In genomic region chr7:134359787-134360432, GRCh38 we compare ENCODE assay signal across 16 cellular contexts. TPM values are rescaled to one million over a fixed set of nuclear protein-coding genes. Genes with fewer than 3 reads are reported as not detected.
DNase-seq lines count a peak whose midpoint lies in the region; ATAC-seq and TF ChIP-seq lines count a peak whose summit lies in the region.
"Had no signal": no experiment of that assay in that cellular context is flagged by ENCODE, and none has a peak within 500 bp of the region (broad histone marks: within the 10 kb centered on the region; RNA-seq: fewer than 3 reads in every experiment).

No MANE protein-coding gene starts in this region.

- peak overlapping the region in 3 of 4 donors; percentile 37 to 46 (median 38) for H3K27ac ChIP-seq in body of pancreas
- H3K27ac ChIP-seq in liver (ENCODE audit: low read depth in 1 of 2, low read length in 2 of 2): peak overlapping the region; percentile 33 to 75
- no peak overlapping the region for H3K27ac ChIP-seq in neural progenitor cell

- no peaks in the 10 kb centered on the region for H3K9me3 Mint-ChIP-seq in neural progenitor cell
- H3K9me3 Mint-ChIP-seq: CD4-positive, alpha-beta T cell had no signal

- H3K4me3 ChIP-seq in body of pancreas: no peak overlapping the region
- H3K4me3 ChIP-seq in liver (ENCODE audit: low read depth in 1 of 3, low read length in 3 of 3): no peak overlapping the region
- H3K4me3 ChIP-seq in neural progenitor cell: no peak overlapping the region
- H3K4me3 ChIP-seq in BE2C (ENCODE audit: low read depth, low read length): no peak overlapping the region

- no peak for TF ChIP-seq POLR2A in body of pancreas (IDR thresholded peaks at IDR 0.05)

- TF ChIP-seq RAD21 in liver (IDR thresholded peaks at IDR 0.05): peak in 1 of 2 donors; percentile 47

- no peaks in the 10 kb centered on the region for H3K36me3 ChIP-seq in body of pancreas (replicated peaks in 1 of 2; ENCODE audit: insufficient read depth in 1 of 2, low read depth in 2 of 2)
- H3K36me3 ChIP-seq in liver (ENCODE audit: control insufficient read depth in 4 of 4, insufficient read depth in 3 of 4, low read depth in 1 of 4, low read length in 3 of 4): no peaks in the 10 kb centered on the region
- H3K36me3 ChIP-seq in neural progenitor cell: no peaks in the 10 kb centered on the region
- H3K36me3 ChIP-seq in BE2C: no peaks in the 10 kb centered on the region

- DNase-seq in NCI-H524 (lab: John Stamatoyannopoulos, UW): peak; percentile 10 to 33
- no peak for DNase-seq in NCI-H524 treated with DMSO at 0.1 percent for 48 hours (lab: John Stamatoyannopoulos, UW)
- peak in 3 of 4 donors; percentile 20 to 52 (median 50) for DNase-seq in body of pancreas
- no peak for DNase-seq in neural progenitor cell (ENCODE audit: low spot score)
- DNase-seq in NCI-H1436 treated with DMSO at 0.1 percent for 48 hours (lab: John Stamatoyannopoulos, UW): no peak
- DNase-seq in BE2C: no peak
- DNase-seq: 8988T; ACHN; C1 segment of cervical spinal cord; Calu3; CD4-positive, alpha-beta T cell; DND-41; GDM1; GOT3; H9 had no signal

- H3K4me1 ChIP-seq in body of pancreas (peaks cover 44% of the 10 kb centered on the region), liver (ENCODE audit: control insufficient read depth in 4 of 4, insufficient read depth in 4 of 4, low read length in 3 of 4) (peaks cover 10 to 77% (median 37%) of the 10 kb centered on the region in 4 donors), neural progenitor cell (no peaks in the 10 kb centered on the region), BE2C (no peaks in the 10 kb centered on the region; the same call in 1 of the 2 replicates)

- 30 to 51% methylated on average over 4 to 5 of the region's 5 CpGs for WGBS in body of pancreas, 2 donors
- WGBS in liver: 37% methylated on average over 5 of the region's 5 CpGs

- H3K4me1 Mint-ChIP-seq in neural progenitor cell: no peaks in the 10 kb centered on the region
- H3K4me1 Mint-ChIP-seq: H9 had no signal

- TF ChIP-seq CTCF in body of pancreas (IDR thresholded peaks at IDR 0.05) (no peak), liver (IDR thresholded peaks at IDR 0.05; ENCODE audit: low read depth, low read length, missing input control) (no peak), neural progenitor cell (IDR thresholded peaks at IDR 0.05) (no peak), BE2C (IDR thresholded peaks at IDR 0.05; ENCODE audit: low read depth, low read length) (no peak)

- H3K36me3 Mint-ChIP-seq in neural progenitor cell: no peaks in the 10 kb centered on the region

- no peak overlapping the region for H3K27ac Mint-ChIP-seq in neural progenitor cell
- H3K27ac Mint-ChIP-seq: CD4-positive, alpha-beta T cell had no signal

- intact Hi-C loops in body of pancreas (cut with DNase I): no loop called here

- no peak overlapping the region for H3K4me2 ChIP-seq in neural progenitor cell

- H3K9ac ChIP-seq in liver (ENCODE audit: low read depth in 1 of 2, low read length in 2 of 2): peak overlapping the region in 1 of 2 donors; percentile 9
- H3K9ac ChIP-seq in neural progenitor cell: no peak overlapping the region

- H3K27me3 Mint-ChIP-seq in neural progenitor cell (ENCODE audit: insufficient read depth, low read depth): no peaks in the 10 kb centered on the region

- no peak overlapping the region for H3K4me3 Mint-ChIP-seq in neural progenitor cell
- H3K4me3 Mint-ChIP-seq: CD4-positive, alpha-beta T cell; H9 had no signal

- peak; percentile 55 for ATAC-seq in body of pancreas

- H2AFZ ChIP-seq in neural progenitor cell (replicated peaks): no peak overlapping the region

- H4K20me1 ChIP-seq in neural progenitor cell (ENCODE audit: low read depth): no peaks in the 10 kb centered on the region

- H3K27me3 ChIP-seq in body of pancreas: no peaks in the 10 kb centered on the region
- no peaks in the 10 kb centered on the region for H3K27me3 ChIP-seq in liver (ENCODE audit: control insufficient read depth in 4 of 4, insufficient read depth in 4 of 4, low read length in 3 of 4)
- H3K27me3 ChIP-seq in neural progenitor cell: no peaks in the 10 kb centered on the region
- no peaks in the 10 kb centered on the region for H3K27me3 ChIP-seq in BE2C

- no peaks in the 10 kb centered on the region for H3F3A ChIP-seq in neural progenitor cell (ENCODE audit: low read depth)

- H3K79me2 ChIP-seq in neural progenitor cell (ENCODE audit: low read depth): no peaks in the 10 kb centered on the region

- no peaks in the 10 kb centered on the region for H3K9me3 ChIP-seq in body of pancreas
- no peaks in the 10 kb centered on the region for H3K9me3 ChIP-seq in liver (ENCODE audit: control insufficient read depth in 4 of 4, low read length in 3 of 4)
- H3K9me3 ChIP-seq in neural progenitor cell (ENCODE audit: low read depth): no peaks in the 10 kb centered on the region
- H3K9me3 ChIP-seq in BE2C: no peaks in the 10 kb centered on the region

TF ChIP-seq in liver, 16 proteins besides CTCF, POLR2A, EP300 and RAD21:
- TF ChIP-seq ZBTB33 (IDR thresholded peaks at IDR 0.05): no peak
- TF ChIP-seq SP1 (IDR thresholded peaks at IDR 0.05): peak; percentile 57
- peak; percentile 85 to 87 for TF ChIP-seq RXRA (IDR thresholded peaks at IDR 0.05)
- TF ChIP-seq HNF4A (conservative IDR thresholded peaks at IDR 0.05): peak; percentile 71 to 79
- no peak for TF ChIP-seq HNF4G (IDR thresholded peaks at IDR 0.05)
- TF ChIP-seq EGR1 (IDR thresholded peaks at IDR 0.05; ENCODE audit: low read depth in 2 of 2): no peak
- TF ChIP-seq JUND (IDR thresholded peaks at IDR 0.05): no peak
- peak; percentile 32 for TF ChIP-seq YY1 (IDR thresholded peaks at IDR 0.05)
- no peak for TF ChIP-seq FOXA1 (IDR thresholded peaks at IDR 0.05)
- TF ChIP-seq MAX (IDR thresholded peaks at IDR 0.05): peak; percentile 64

RNA-seq across cellular contexts. Expression of gene SLC35B4, which starts 43.2 kb away (rescaled TPM):
- total RNA-seq in body of pancreas (10 to 100 TPM in 1 of 2 donors, 1 to 10 TPM in 1; 4.9 to 11.5 TPM), liver (10 to 100 TPM in 1 of 2 donors, 1 to 10 TPM in 1; 5.9 to 11.9 TPM), neural progenitor cell (ENCODE audit: low replicate concordance) (25.9 and 32.0 TPM in 2 replicates)
- 10 to 100 TPM in 1 of 2 donors, 1 to 10 TPM in 1; 5.7 to 17.7 TPM for polyA plus RNA-seq in liver
- 9.9 TPM for polyA plus RNA-seq in BE2C (2012; ENCODE audit: insufficient read depth, insufficient read length, low read depth)

Comparison
In these comparisons a context has a peak if more than half of its experiments do, and no peak if none do; other contexts are left out.
1. DNase-seq: peak in NCI-H524 (2 of 2) and body of pancreas (3 of 4); none in NCI-H524 treated with DMSO at 0.1 percent for 48 hours (single experiment), neural progenitor cell (single experiment), NCI-H1436 treated with DMSO at 0.1 percent for 48 hours (single experiment) and BE2C (single experiment).